16 cellular contexts compared by ENCODE assay signal in genomic region chr4:32562010-32562409, GRCh38.
A peak's percentile ranks its signal among the peaks of the same experiment; 100 is the strongest.
DNase-seq lines count a peak whose midpoint lies in the region; ATAC-seq, FAIRE-seq and TF ChIP-seq lines count a peak whose summit lies in the region.
"Had no signal": no experiment of that assay in that cellular context is flagged by ENCODE, and none has a peak within 500 bp of the region (broad histone marks: within the 10 kb centered on the region; RNA-seq: fewer than 3 reads in every experiment).

No MANE protein-coding gene starts in this region.

- H2BK120ac ChIP-seq in mesendoderm (ENCODE audit: low read depth, low read length) = no peak overlapping the region

- no peaks in the 10 kb centered on the region for H3K79me1 ChIP-seq in mesendoderm (ENCODE audit: low read length)

- CTCF ChIA-PET in activated CD8-positive, alpha-beta memory T cell treated with anti-CD3 and anti-CD28 coated beads, Interleukin-2, amount 10 ng/mL, durations not matched to agents 7 days and 5 days (lab: Charles Lee) = no interaction called here

- H3K27me3 Mint-ChIP-seq in activated CD8-positive, alpha-beta memory T cell treated with anti-CD3 and anti-CD28 coated beads, Interleukin-2, amount 10 ng/mL, durations not matched to agents 7 days and 5 days = no peaks in the 10 kb centered on the region
- H3K27me3 Mint-ChIP-seq: CD8-positive, alpha-beta memory T cell had no signal

- TF ChIP-seq CTCF in D721Med (IDR thresholded peaks at IDR 0.05; ENCODE audit: insufficient read depth, missing control alignments) (no peak), SU-DHL-6 (IDR thresholded peaks at IDR 0.05; ENCODE audit: insufficient read depth, low read length, poor library complexity, severe bottlenecking) (no peak)

- H4K5ac ChIP-seq in mesendoderm (ENCODE audit: low read length) = no peak overlapping the region

- no peaks in the 10 kb centered on the region for H3K4me1 ChIP-seq in mesendoderm (ENCODE audit: control insufficient read depth, low read depth, low read length)
- H3K4me1 ChIP-seq: A549 had no signal

- H3K27ac Mint-ChIP-seq in activated CD8-positive, alpha-beta memory T cell treated with anti-CD3 and anti-CD28 coated beads, Interleukin-2, amount 10 ng/mL, durations not matched to agents 7 days and 5 days = no peak overlapping the region
- H3K27ac Mint-ChIP-seq: CD8-positive, alpha-beta memory T cell; H9 had no signal

- FAIRE-seq in D721Med (lab: Jason Lieb, UNC) = peak; percentile 6
- FAIRE-seq: A549, GM12878, GM18507, HepG2 had no signal

- H3K9me2 ChIP-seq in SU-DHL-6 (replicated peaks; ENCODE audit: insufficient read depth, low read length) = no peaks in the 10 kb centered on the region

- H3K79me2 ChIP-seq in SU-DHL-6 (ENCODE audit: insufficient read depth, low read length) (no peaks in the 10 kb centered on the region), mesendoderm (ENCODE audit: control insufficient read depth, insufficient read depth, low read length) (no peaks in the 10 kb centered on the region)

- H2BK5ac ChIP-seq in mesendoderm (ENCODE audit: low read length) = no peak overlapping the region

- H3K23ac ChIP-seq in mesendoderm (ENCODE audit: low read length) = no peak overlapping the region

- H3K4me2 ChIP-seq in SU-DHL-6 (ENCODE audit: low read depth, low read length, poor library complexity, severe bottlenecking) (no peak overlapping the region), mesendoderm (ENCODE audit: low read length) (no peak overlapping the region)
- H3K4me2 ChIP-seq: A549, BLaER1 had no signal

- H3K27me3 ChIP-seq in SU-DHL-6 (ENCODE audit: low read length) (no peaks in the 10 kb centered on the region), mesendoderm (ENCODE audit: insufficient read depth, low read length, poor library complexity) (no peaks in the 10 kb centered on the region)
- H3K27me3 ChIP-seq: BLaER1 had no signal

- H2AFZ ChIP-seq in SU-DHL-6 (ENCODE audit: low read depth, low read length, severe bottlenecking) = peak overlapping the region; percentile 67

- no peak overlapping the region for H2AK5ac ChIP-seq in mesendoderm (ENCODE audit: low read length)

- H3K36me3 Mint-ChIP-seq in activated CD8-positive, alpha-beta memory T cell treated with anti-CD3 and anti-CD28 coated beads, Interleukin-2, amount 10 ng/mL, durations not matched to agents 7 days and 5 days = no peaks in the 10 kb centered on the region
- H3K36me3 Mint-ChIP-seq: CD8-positive, alpha-beta memory T cell had no signal

- DNase-seq in COR-L47 (lab: John Stamatoyannopoulos, UW) = peak; percentile 13
- DNase-seq in D721Med (ENCODE audit: insufficient read length, low spot score) = no peak
- peak; percentile 9 for DNase-seq in mesendoderm
- no peak for DNase-seq in activated CD8-positive, alpha-beta memory T cell treated with anti-CD3 and anti-CD28 coated beads, Interleukin-2, amount 10 ng/mL, durations not matched to agents 7 days and 5 days
- DNase-seq in NCI-H2227 treated with DMSO at 0.1 percent for 48 hours (lab: John Stamatoyannopoulos, UW) = no peak
- DNase-seq in AML-193 (lab: John Stamatoyannopoulos, UW) = no peak
- DNase-seq: CD8-positive, alpha-beta memory T cell; DMS79; GOT3; H9 had no signal

- H3K27ac ChIP-seq in SU-DHL-6 (ENCODE audit: low read depth, low read length) = no peak overlapping the region
- no peak overlapping the region for H3K27ac ChIP-seq in mesendoderm (ENCODE audit: low read depth, low read length)
- H3K27ac ChIP-seq: A549, BLaER1 had no signal

- H3K4me3 Mint-ChIP-seq in activated CD8-positive, alpha-beta memory T cell treated with anti-CD3 and anti-CD28 coated beads, Interleukin-2, amount 10 ng/mL, durations not matched to agents 7 days and 5 days = no peak overlapping the region
- H3K4me3 Mint-ChIP-seq: CD8-positive, alpha-beta memory T cell; H9 had no signal

- no peak overlapping the region for H2BK15ac ChIP-seq in mesendoderm (replicated peaks; ENCODE audit: low read depth)

- H3K36me3 ChIP-seq in SU-DHL-6 (ENCODE audit: low read length) (peaks cover 5% of the 10 kb centered on the region), mesendoderm (ENCODE audit: control insufficient read depth, insufficient read depth, low read length) (no peaks in the 10 kb centered on the region)
- H3K36me3 ChIP-seq: BLaER1 had no signal

- no peak overlapping the region for H4K8ac ChIP-seq in mesendoderm (ENCODE audit: low read depth, low read length)

- no peak overlapping the region for H3K56ac ChIP-seq in mesendoderm (ENCODE audit: low read length)

- H3F3A ChIP-seq in SU-DHL-6 (ENCODE audit: insufficient read depth) = no peaks in the 10 kb centered on the region

- H3K9me3 Mint-ChIP-seq in activated CD8-positive, alpha-beta memory T cell treated with anti-CD3 and anti-CD28 coated beads, Interleukin-2, amount 10 ng/mL, durations not matched to agents 7 days and 5 days (ENCODE audit: low read depth) = peaks cover 11% of the 10 kb centered on the region
- H3K9me3 Mint-ChIP-seq: H9 had no signal

- ATAC-seq in activated CD8-positive, alpha-beta memory T cell treated with anti-CD3 and anti-CD28 coated beads, Interleukin-2, amount 10 ng/mL, durations not matched to agents 7 days and 5 days = no peak
- ATAC-seq: A549, GM12878, HepG2 had no signal

- H4K20me1 ChIP-seq in SU-DHL-6 (ENCODE audit: low read depth, low read length) = no peaks in the 10 kb centered on the region
- H4K20me1 ChIP-seq: BLaER1 had no signal

- H3K4me1 Mint-ChIP-seq in activated CD8-positive, alpha-beta memory T cell treated with anti-CD3 and anti-CD28 coated beads, Interleukin-2, amount 10 ng/mL, durations not matched to agents 7 days and 5 days = no peaks in the 10 kb centered on the region
- H3K4me1 Mint-ChIP-seq: CD8-positive, alpha-beta memory T cell had no signal

- peaks cover 10% of the 10 kb centered on the region; the same call in 1 of the 2 replicates for H3K9me3 ChIP-seq in SU-DHL-6 (ENCODE audit: insufficient read depth, low read length)
- H3K9me3 ChIP-seq: A549, BLaER1 had no signal

- H3K18ac ChIP-seq in mesendoderm (ENCODE audit: low read length) = no peak overlapping the region

- H3K4me3 ChIP-seq in SU-DHL-6 (ENCODE audit: insufficient read depth, low read length, poor library complexity, severe bottlenecking) (no peak overlapping the region), mesendoderm (ENCODE audit: low read length) (no peak overlapping the region)
- H3K4me3 ChIP-seq: A549, BLaER1, GM12878 had no signal

- H3K4ac ChIP-seq in mesendoderm (ENCODE audit: low read depth, low read length) = no peak overlapping the region

- H3K9ac ChIP-seq in SU-DHL-6 (ENCODE audit: low read length) (no peak overlapping the region), mesendoderm (ENCODE audit: low read length) (no peak overlapping the region)
- H3K9ac ChIP-seq: BLaER1 had no signal

- WGBS in mesendoderm (ENCODE audit: extremely low coverage, insufficient coverage, low lambda C conversion rate) = no CpG with 5 or more reads among the region's 3 CpGs

Comparison
In these comparisons a context has a peak if more than half of its experiments do, and no peak if none do; other contexts are left out.
1. DNase-seq: peak in COR-L47 (single experiment) and mesendoderm (single experiment); none in D721Med (single experiment), activated CD8-positive, alpha-beta memory T cell treated with anti-CD3 and anti-CD28 coated beads, Interleukin-2, amount 10 ng/mL, durations not matched to agents 7 days and 5 days (single experiment), NCI-H2227 treated with DMSO at 0.1 percent for 48 hours (single experiment) and AML-193 (0 of 2).